ENCODE assay signal across 13 cellular contexts in the genomic region with DNA sequence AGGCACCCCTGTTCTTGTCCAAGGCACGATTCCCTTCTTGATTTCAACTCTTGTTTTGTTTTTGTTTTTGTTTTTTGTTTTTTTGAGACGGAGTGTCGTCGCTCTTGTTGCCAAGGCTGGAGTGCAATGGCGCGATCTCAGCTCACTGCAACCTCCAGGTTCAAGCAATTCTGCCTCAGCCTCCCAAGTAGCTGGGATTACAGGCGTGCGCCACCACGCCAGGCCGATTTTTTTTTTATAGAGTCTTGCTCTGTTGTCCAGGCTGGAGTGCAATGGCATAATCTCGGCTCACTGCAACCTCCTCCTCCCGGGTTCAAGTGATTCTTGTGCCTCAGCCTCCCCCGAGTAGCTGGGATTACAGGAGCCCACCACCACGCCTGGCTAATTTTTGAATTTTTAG. TPM values are rescaled to one million over a fixed set of nuclear protein-coding genes. Genes with fewer than 3 reads are reported as not detected.
"Had no signal": no experiment of that assay in that cellular context is flagged by ENCODE, and none has a peak within 500 bp of the region (broad histone marks: within the 10 kb centered on the region; RNA-seq: fewer than 3 reads in every experiment).

No MANE protein-coding gene starts in this region.

RNA-seq across cellular contexts. Expression of gene USP2, which starts 1.0 kb away (rescaled TPM):
- total RNA-seq: natural killer cell treated with Interleukin-12 subunit alpha and Interleukin-12 subunit beta and Interleukin-15 and Interleukin-18, amount 100 ng/mL, for 72 hours had no signal

RNA-seq across cellular contexts. Expression of gene MFRP, which starts 36.0 kb away (rescaled TPM):
- total RNA-seq: activated CD4-positive, alpha-beta memory T cell treated with anti-CD3 and anti-CD28 coated beads, Interleukin-2, amount 10 ng/mL, durations not matched to agents 7 days and 5 days; activated CD4-positive, alpha-beta T cell treated with anti-CD3 and anti-CD28 coated beads for 36 hours; dermis blood vessel endothelial cell; endodermal cell; left colon; lung; mucosa of descending colon; natural killer cell treated with Interleukin-12 subunit alpha and Interleukin-12 subunit beta and Interleukin-15 and Interleukin-18, amount 100 ng/mL, for 72 hours; omental fat pad; renal cortical epithelial cell; T-helper 1 cell treated with Interleukin-12 subunit alpha and Interleukin-12 subunit beta and Interleukin-4 antibody, amounts not matched to agents 30 ng/mL and 1 ng/mL, for 36 hours; ureter had no signal
- polyA plus RNA-seq: esophagus, lung had no signal

RNA-seq across cellular contexts. Expression of gene THY1, which starts 40.5 kb away (rescaled TPM):
- total RNA-seq: natural killer cell treated with Interleukin-12 subunit alpha and Interleukin-12 subunit beta and Interleukin-15 and Interleukin-18, amount 100 ng/mL, for 72 hours had no signal

RNA-seq across cellular contexts. Expression of gene C1QTNF5, which starts 41.8 kb away (rescaled TPM):
- total RNA-seq: activated CD4-positive, alpha-beta memory T cell treated with anti-CD3 and anti-CD28 coated beads, Interleukin-2, amount 10 ng/mL, durations not matched to agents 7 days and 5 days; activated CD4-positive, alpha-beta T cell treated with anti-CD3 and anti-CD28 coated beads for 36 hours; natural killer cell treated with Interleukin-12 subunit alpha and Interleukin-12 subunit beta and Interleukin-15 and Interleukin-18, amount 100 ng/mL, for 72 hours; T-helper 1 cell treated with Interleukin-12 subunit alpha and Interleukin-12 subunit beta and Interleukin-4 antibody, amounts not matched to agents 30 ng/mL and 1 ng/mL, for 36 hours had no signal
